Comparison of ENCODE assay signal across 8 cellular contexts in the genomic region with DNA sequence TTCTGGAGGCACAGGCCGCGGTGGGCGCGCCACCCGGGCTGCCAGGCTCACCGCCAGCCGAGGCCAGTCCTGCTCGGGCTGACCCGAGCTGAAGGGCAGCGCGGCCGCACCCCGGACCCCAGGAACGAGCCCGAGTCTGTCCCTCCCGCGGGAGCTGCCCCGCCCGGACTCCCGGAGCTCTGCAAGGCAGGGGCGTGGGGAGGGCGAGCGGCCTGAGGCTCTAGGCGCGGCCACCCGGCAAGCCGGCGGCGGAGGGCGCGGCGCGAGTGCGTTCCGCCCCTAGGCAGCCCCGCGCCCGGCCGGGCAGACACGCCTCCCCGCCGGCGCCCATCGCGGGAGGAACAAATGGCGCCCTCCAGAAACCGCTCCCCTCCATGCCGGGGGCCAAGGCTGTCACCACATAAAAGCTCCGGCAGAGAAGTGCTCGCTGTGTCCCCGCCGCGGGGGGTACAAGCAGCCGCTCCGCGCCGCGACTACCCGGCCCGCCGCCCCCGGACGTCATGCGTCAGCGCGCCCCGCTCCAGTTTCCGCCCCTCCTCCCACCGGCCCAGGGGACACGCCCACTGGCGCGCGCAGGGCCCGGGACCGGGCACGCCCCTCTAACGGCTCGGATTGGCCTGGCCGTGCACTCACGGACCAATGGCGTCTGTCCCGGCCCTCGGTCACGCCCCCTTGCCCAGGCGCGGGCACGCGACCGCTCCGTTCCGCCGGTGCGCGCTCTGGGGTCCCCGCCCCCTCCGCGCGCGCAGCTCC. TPM values are rescaled to one million over a fixed set of nuclear protein-coding genes. Genes with fewer than 3 reads are reported as not detected.
DNase-seq lines count a peak whose midpoint lies in the region; ATAC-seq and TF ChIP-seq lines count a peak whose summit lies in the region.

No MANE protein-coding gene starts in this region.

- peak in 1 of 2 donors; percentile 99 for TF ChIP-seq POLR2A in vagina (IDR thresholded peaks at IDR 0.05)

- H3K27ac ChIP-seq in hepatocyte, result peak overlapping the region; percentile 100
- H3K27ac ChIP-seq in rectal smooth muscle tissue (ENCODE audit: low read depth, low read length), result peak overlapping the region; percentile 99
- peak overlapping the region; percentile 90 for H3K27ac ChIP-seq in vagina

- peak overlapping the region; percentile 94 for H3K9ac ChIP-seq in rectal smooth muscle tissue (ENCODE audit: low read length)

- H3K79me2 ChIP-seq in hepatocyte, result peaks cover 27% of the 10 kb centered on the region

- H3K4me3 ChIP-seq in hepatocyte (peak overlapping the region; percentile 64), rectal smooth muscle tissue (ENCODE audit: low read length) (peak overlapping the region; percentile 78), vagina (peak overlapping the region; percentile 56 to 77)

- H3K9me2 ChIP-seq in hepatocyte (replicated peaks; ENCODE audit: insufficient read depth), result no peaks in the 10 kb centered on the region

- H2AFZ ChIP-seq in hepatocyte, result peak overlapping the region; percentile 47

- H3K4me1 ChIP-seq in hepatocyte (ENCODE audit: insufficient read depth), result peaks cover 18% of the 10 kb centered on the region
- H3K4me1 ChIP-seq in rectal smooth muscle tissue (ENCODE audit: control insufficient read depth, insufficient read depth, low read length), result peaks cover 8% of the 10 kb centered on the region
- H3K4me1 ChIP-seq in vagina, result peaks cover 38% of the 10 kb centered on the region

- WGBS in hepatocyte (ENCODE audit: low lambda C conversion rate, missing lambda C conversion rate), result 0% methylated on average over 21 of the region's 99 CpGs

- TF ChIP-seq CTCF in hepatocyte (IDR thresholded peaks at IDR 0.05; ENCODE audit: poor library complexity), result no peak
- TF ChIP-seq CTCF in vagina (IDR thresholded peaks at IDR 0.05), result no peak

- H3K36me3 ChIP-seq in hepatocyte (replicated peaks; ENCODE audit: insufficient read depth, low read depth) (no peaks in the 10 kb centered on the region), rectal smooth muscle tissue (ENCODE audit: control insufficient read depth, insufficient read depth, low read length) (no peaks in the 10 kb centered on the region), vagina (no peaks in the 10 kb centered on the region)

- H4K20me1 ChIP-seq in hepatocyte (ENCODE audit: insufficient read depth, poor library complexity, severe bottlenecking), result peaks cover 28% of the 10 kb centered on the region

- H3K27me3 ChIP-seq in hepatocyte (no peaks in the 10 kb centered on the region), rectal smooth muscle tissue (ENCODE audit: control insufficient read depth, insufficient read depth, low read length) (no peaks in the 10 kb centered on the region), vagina (no peaks in the 10 kb centered on the region)

- DNase-seq in NCI-H1930 (lab: John Stamatoyannopoulos, UW), result peak; percentile 87 to 92
- DNase-seq in T1000 (lab: John Stamatoyannopoulos, UW), result peak; percentile 96
- DNase-seq in astrocyte of the hippocampus (ENCODE audit: low read depth, low spot score), result peak; percentile 100
- peak; percentile 99 for DNase-seq in hepatocyte (ENCODE audit: low spot score)
- peak in 1 of 2 donors; percentile 99 for DNase-seq in vagina (ENCODE audit: extremely low spot score in 2 of 2)

- peak overlapping the region; percentile 90 for H3K4me2 ChIP-seq in hepatocyte

- H3K9me3 ChIP-seq in hepatocyte (ENCODE audit: low read depth), result no peaks in the 10 kb centered on the region
- no peaks in the 10 kb centered on the region for H3K9me3 ChIP-seq in vagina

- intact Hi-C loops in vagina (cut with DNase I), result loop anchor here (1.0 to 10.0 kb wide), 4 partner anchors 65 to 159 kb away; no protein-coding TSS in a partner anchor

- peak; percentile 36 for ATAC-seq in GM18508 (IDR thresholded peaks at IDR 0.05; ENCODE audit: insufficient read depth, unreplicated experiment)
- ATAC-seq in HG02970 (IDR thresholded peaks at IDR 0.05; ENCODE audit: low FRiP score, unreplicated experiment), result peak; percentile 63

RNA-seq across cellular contexts. Expression of gene KLF13, which starts 0.5 kb away (rescaled TPM):
- total RNA-seq in hepatocyte, result 35.4 and 51.2 TPM in 2 replicates
- 27.3 and 32.7 TPM in 2 replicates for polyA plus RNA-seq in hepatocyte
- 30.9 TPM for total RNA-seq in vagina
